In genomic region chr4:118343501-118343900, GRCh38 we compare ENCODE assay signal across 8 cellular contexts. TPM values are rescaled to one million over a fixed set of nuclear protein-coding genes. Genes with fewer than 3 reads are reported as not detected.
"Had no signal": no experiment of that assay in that cellular context is flagged by ENCODE, and none has a peak within 500 bp of the region (broad histone marks: within the 10 kb centered on the region; RNA-seq: fewer than 3 reads in every experiment).

No MANE protein-coding gene starts in this region.

- DNase-seq: GOT3, H7, HCEC 1CT, KBM-7 had no signal

- H3K27ac ChIP-seq: HL-60, KMS-11 had no signal

- H3K4me2 ChIP-seq: KMS-11 had no signal

- ATAC-seq: HepG2 had no signal

- H3K4me3 Mint-ChIP-seq: IgD-negative memory B cell had no signal

- H3K27ac Mint-ChIP-seq: IgD-negative memory B cell had no signal

- H3K36me3 Mint-ChIP-seq: IgD-negative memory B cell had no signal

RNA-seq across cellular contexts. Expression of gene PRSS12, which starts 9.3 kb away (rescaled TPM):
- polyA plus RNA-seq: HepG2, IgD-negative memory B cell had no signal
